Comparison of ENCODE assay signal across 8 cellular contexts in the genomic region with DNA sequence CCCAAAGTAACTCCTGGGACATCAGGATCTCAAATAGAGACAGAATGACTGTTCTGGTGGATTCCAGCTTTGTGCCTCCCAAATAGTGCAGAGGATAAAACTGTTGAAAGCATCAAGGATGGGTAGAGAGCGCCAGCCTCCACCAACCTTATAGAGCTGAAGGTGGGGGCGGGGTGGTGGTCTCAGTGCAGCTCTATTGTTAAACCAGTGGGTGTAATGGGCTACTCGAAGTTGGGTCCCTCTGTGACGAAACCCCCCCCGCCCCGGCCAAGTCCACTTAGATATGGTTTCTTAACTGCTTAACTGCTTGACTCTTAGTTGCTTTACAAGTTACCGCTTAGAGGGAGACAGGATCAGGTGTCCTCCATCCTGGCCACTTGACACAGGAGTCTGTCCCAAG. TPM values are rescaled to one million over a fixed set of nuclear protein-coding genes. Genes with fewer than 3 reads are reported as not detected.
DNase-seq lines count a peak whose midpoint lies in the region; ATAC-seq and TF ChIP-seq lines count a peak whose summit lies in the region.

No MANE protein-coding gene starts in this region.

- H3K9ac ChIP-seq in HUES6 (ENCODE audit: low read length) (peak overlapping the region; percentile 96), mucosa of stomach (ENCODE audit: low read length) (peak overlapping the region; percentile 92)

- TF ChIP-seq CTCF in A673 (conservative IDR thresholded peaks at IDR 0.05; ENCODE audit: low read depth, low read length) (no peak), cardiac fibroblast (IDR thresholded peaks at IDR 0.05; ENCODE audit: low read depth, low read length) (no peak), GM20000 (IDR thresholded peaks at IDR 0.05; ENCODE audit: extremely low read depth, missing control alignments) (no peak)

- BruUV-seq in A673 (replicated peaks; lab: Mats Ljungman, UMichigan) = TSS peak; percentile 38

- CTCF ChIA-PET in A673 (lab: Charles Lee) = interaction anchor here (0.6 kb wide), 1 partner anchor 13 kb away, joined by 3 read pairs; no protein-coding TSS in a partner anchor

- no peaks in the 10 kb centered on the region for H3K27me3 ChIP-seq in A673 (replicated peaks; ENCODE audit: insufficient read depth, low read depth, low read length, poor library complexity)
- H3K27me3 ChIP-seq in HUES6 (ENCODE audit: control insufficient read depth, insufficient read depth, low read length) = no peaks in the 10 kb centered on the region
- H3K27me3 ChIP-seq in mucosa of stomach (ENCODE audit: control insufficient read depth, insufficient read depth, low read length) = no peaks in the 10 kb centered on the region

- no peak for ATAC-seq in GM21381 (IDR thresholded peaks at IDR 0.05; ENCODE audit: unreplicated experiment)
- ATAC-seq in HG02973 (IDR thresholded peaks at IDR 0.05; ENCODE audit: unreplicated experiment) = no peak

- peak overlapping the region; percentile 88 for H3K27ac ChIP-seq in A673 (ENCODE audit: low read depth, low read length, poor library complexity, severe bottlenecking)
- peak overlapping the region; percentile 92; the same call in 1 of the 2 replicates for H3K27ac ChIP-seq in HUES6 (ENCODE audit: low read depth, low read length)

- no peak for DNase-seq in A673 (ENCODE audit: low spot score)
- no peak for DNase-seq in cardiac fibroblast (ENCODE audit: low read depth in 2 of 2)
- no peak for DNase-seq in SIG-M5 (lab: John Stamatoyannopoulos, UW)
- DNase-seq in GM20000 (ENCODE audit: low spot score) = no peak

- POLR2A ChIA-PET in A673 (lab: Charles Lee; ENCODE audit: low non-redundant PET) = no interaction called here

- H3K4me3 ChIP-seq in A673 (ENCODE audit: low read depth, low read length, poor library complexity, severe bottlenecking) = peak overlapping the region; percentile 81
- H3K4me3 ChIP-seq in HUES6 (ENCODE audit: low read depth, low read length) = peak overlapping the region; percentile 99
- H3K4me3 ChIP-seq in cardiac fibroblast (replicated peaks in 1 of 2; ENCODE audit: low read depth in 2 of 2, low read length in 2 of 2) = peak overlapping the region; percentile 85 to 93
- H3K4me3 ChIP-seq in mucosa of stomach (ENCODE audit: low read length) = peak overlapping the region; percentile 86

- intact Hi-C loops in A673 (cut with micrococcal nuclease; ENCODE audit: unreplicated experiment) = no loop called here

- H3K9me3 ChIP-seq in A673 (ENCODE audit: low read depth, low read length, poor library complexity, severe bottlenecking) = no peaks in the 10 kb centered on the region
- H3K9me3 ChIP-seq in HUES6 (ENCODE audit: control insufficient read depth, insufficient read depth, low read depth, low read length) = no peaks in the 10 kb centered on the region
- H3K9me3 ChIP-seq in mucosa of stomach (ENCODE audit: control insufficient read depth, low read length) = no peaks in the 10 kb centered on the region

- H3K36me3 ChIP-seq in A673 (ENCODE audit: insufficient read depth, low read length, poor library complexity, severe bottlenecking) (peaks cover 19% of the 10 kb centered on the region), HUES6 (ENCODE audit: control insufficient read depth, insufficient read depth, low read length) (peaks cover 52% of the 10 kb centered on the region), mucosa of stomach (ENCODE audit: control insufficient read depth, insufficient read depth, low read length) (no peaks in the 10 kb centered on the region)

- peaks cover 16% of the 10 kb centered on the region for H3K4me1 ChIP-seq in A673 (ENCODE audit: insufficient read depth, low read length, poor library complexity, severe bottlenecking)
- peaks cover 6% of the 10 kb centered on the region; the same call in 1 of the 2 replicates for H3K4me1 ChIP-seq in HUES6 (ENCODE audit: control insufficient read depth, insufficient read depth, low read length)
- peaks cover 15% of the 10 kb centered on the region for H3K4me1 ChIP-seq in mucosa of stomach (ENCODE audit: control insufficient read depth, insufficient read depth, low read length)

RNA-seq across cellular contexts. Expression of a gene that starts 22.7 kb away (rescaled TPM):
- 80.2 and 84.5 TPM in 2 replicates for total RNA-seq in A673 (2021)

RNA-seq across cellular contexts. Expression of a gene that starts 43.9 kb away (rescaled TPM):
- total RNA-seq in A673 (2021) = 126 and 129 TPM in 2 replicates
